In genomic region chr19:17553256-17553655, GRCh38 we compare ENCODE assay signal across 8 cellular contexts. TPM values are rescaled to one million over a fixed set of nuclear protein-coding genes. Genes with fewer than 3 reads are reported as not detected.
DNase-seq lines count a peak whose midpoint lies in the region; ATAC-seq, FAIRE-seq and TF ChIP-seq lines count a peak whose summit lies in the region.

No MANE protein-coding gene starts in this region.

- peak; percentile 61 for TF ChIP-seq POLR2A in endothelial cell of umbilical vein (IDR thresholded peaks at IDR 0.05; ENCODE audit: low read depth, low read length)

- dilution Hi-C loops in endothelial cell of umbilical vein (cut with MboI; ENCODE audit: extremely low pct_ligation_motif_present, low sequenced_read_pairs), result no loop called here

- H3K27ac ChIP-seq in endothelial cell of umbilical vein (ENCODE audit: insufficient read depth, low read depth, low read length) (peak overlapping the region; percentile 88), neural progenitor cell (peak overlapping the region; percentile 46)

- no peak for TF ChIP-seq CTCF in endothelial cell of umbilical vein (IDR thresholded peaks at IDR 0.05; ENCODE audit: extremely low read depth in 1 of 2, insufficient read depth in 1 of 2, low read depth in 1 of 2, low read length in 2 of 2)
- TF ChIP-seq CTCF in neural progenitor cell (IDR thresholded peaks at IDR 0.05), result no peak

- H3K4me1 ChIP-seq in endothelial cell of umbilical vein (ENCODE audit: control insufficient read depth, extremely low read depth, insufficient read depth, low read length), result peaks cover 29% of the 10 kb centered on the region
- H3K4me1 ChIP-seq in neural progenitor cell, result no peaks in the 10 kb centered on the region

- BruUV-seq in endothelial cell of umbilical vein (replicated peaks; lab: Mats Ljungman, UMichigan), result no TSS peak

- intact Hi-C loops in endothelial cell of umbilical vein (cut with micrococcal nuclease), result loop anchor here (1.0 to 10.0 kb wide), 4 partner anchors 14 to 148 kb away; partner anchors contain the start of genes BST2 and PGLS
- intact Hi-C loops in activated CD4-positive, alpha-beta T cell treated with anti-CD3 and anti-CD28 coated beads for 36 hours (cut with DNase I, micrococcal nuclease), result no loop called here

- CTCF ChIA-PET in endothelial cell of umbilical vein (lab: Charles Lee), result interaction anchor here (0.8 to 2.4 kb wide), 11 partner anchors 9 to 214 kb away, joined by 3 to 18 read pairs (median 6); partner anchors contain the start of gene PGLS
- CTCF ChIA-PET in activated CD4-positive, alpha-beta T cell treated with anti-CD3 and anti-CD28 coated beads for 36 hours (lab: Charles Lee), result interaction anchor here (0.6 to 1.8 kb wide), 8 partner anchors 15 to 340 kb away, joined by 3 to 6 read pairs (median 3); partner anchors contain the start of gene PGLS

- H3K9me1 ChIP-seq in endothelial cell of umbilical vein (replicated peaks; ENCODE audit: control insufficient read depth, extremely low read depth, insufficient read depth, low read length), result no peaks in the 10 kb centered on the region

- H3K36me3 ChIP-seq in endothelial cell of umbilical vein (ENCODE audit: control insufficient read depth in 2 of 2, extremely low read depth in 1 of 2, insufficient read depth in 2 of 2, low read length in 2 of 2) (peaks cover 0 to 2% of the 10 kb centered on the region in 2 experiments), neural progenitor cell (no peaks in the 10 kb centered on the region)

- peaks cover 3% of the 10 kb centered on the region for H3K9me3 Mint-ChIP-seq in neural progenitor cell
- H3K9me3 Mint-ChIP-seq in activated CD4-positive, alpha-beta T cell treated with anti-CD3 and anti-CD28 coated beads for 36 hours (ENCODE audit: low read depth), result no peaks in the 10 kb centered on the region

- no peaks in the 10 kb centered on the region for H3K36me3 Mint-ChIP-seq in neural progenitor cell
- peaks cover 7% of the 10 kb centered on the region for H3K36me3 Mint-ChIP-seq in activated CD4-positive, alpha-beta T cell treated with anti-CD3 and anti-CD28 coated beads for 36 hours (ENCODE audit: low read depth)

- H3K4me3 ChIP-seq in endothelial cell of umbilical vein (replicated peaks in 1 of 3; ENCODE audit: insufficient read depth in 1 of 3, low read depth in 1 of 3, low read length in 3 of 3), result no peak overlapping the region
- H3K4me3 ChIP-seq in neural progenitor cell, result no peak overlapping the region

- H3K4me2 ChIP-seq in endothelial cell of umbilical vein (ENCODE audit: insufficient read depth, low read length) (peak overlapping the region; percentile 32), neural progenitor cell (peak overlapping the region; percentile 18)

- peaks cover 20% of the 10 kb centered on the region for H3K79me2 ChIP-seq in endothelial cell of umbilical vein (ENCODE audit: control insufficient read depth, insufficient read depth, low read length)
- H3K79me2 ChIP-seq in neural progenitor cell (ENCODE audit: low read depth), result peaks cover 13% of the 10 kb centered on the region

- POLR2A ChIA-PET in endothelial cell of umbilical vein (lab: Charles Lee), result interaction anchor here (0.7 to 1.3 kb wide), 3 partner anchors 24 to 193 kb away, joined by 3 to 8 read pairs (median 5); partner anchors contain the start of gene PGLS
- POLR2A ChIA-PET in activated CD4-positive, alpha-beta T cell treated with anti-CD3 and anti-CD28 coated beads for 36 hours (lab: Charles Lee), result no interaction called here

- no peak overlapping the region for H3K4me3 Mint-ChIP-seq in neural progenitor cell
- no peak overlapping the region for H3K4me3 Mint-ChIP-seq in activated CD4-positive, alpha-beta T cell treated with anti-CD3 and anti-CD28 coated beads for 36 hours

- no peaks in the 10 kb centered on the region for H4K20me1 ChIP-seq in endothelial cell of umbilical vein (replicated peaks; ENCODE audit: control insufficient read depth, extremely low read depth, insufficient read depth, low read length)
- peaks cover 9% of the 10 kb centered on the region for H4K20me1 ChIP-seq in neural progenitor cell (ENCODE audit: low read depth)

- H3K4me1 Mint-ChIP-seq in neural progenitor cell, result peaks cover 12% of the 10 kb centered on the region
- H3K4me1 Mint-ChIP-seq in activated CD4-positive, alpha-beta T cell treated with anti-CD3 and anti-CD28 coated beads for 36 hours, result peaks cover 16% of the 10 kb centered on the region

- H3K27me3 ChIP-seq in endothelial cell of umbilical vein (ENCODE audit: control insufficient read depth in 2 of 2, insufficient read depth in 2 of 2, low read length in 2 of 2), result no peaks in the 10 kb centered on the region
- H3K27me3 ChIP-seq in neural progenitor cell, result no peaks in the 10 kb centered on the region

- FAIRE-seq in endothelial cell of umbilical vein (lab: Jason Lieb, UNC), result peak; percentile 99

- H3K27me3 Mint-ChIP-seq in neural progenitor cell (ENCODE audit: insufficient read depth, low read depth), result peaks cover 5% of the 10 kb centered on the region
- no peaks in the 10 kb centered on the region for H3K27me3 Mint-ChIP-seq in activated CD4-positive, alpha-beta T cell treated with anti-CD3 and anti-CD28 coated beads for 36 hours

- no peak overlapping the region for H2AFZ ChIP-seq in endothelial cell of umbilical vein (ENCODE audit: low read depth, low read length)
- H2AFZ ChIP-seq in neural progenitor cell (replicated peaks), result peak overlapping the region; percentile 79

- H3F3A ChIP-seq in neural progenitor cell (ENCODE audit: low read depth), result peaks cover 23% of the 10 kb centered on the region

- H3K9me3 ChIP-seq in endothelial cell of umbilical vein (replicated peaks; ENCODE audit: control insufficient read depth, insufficient read depth, low read length) (no peaks in the 10 kb centered on the region), neural progenitor cell (ENCODE audit: low read depth) (no peaks in the 10 kb centered on the region)

- no peak for ATAC-seq in HG03432 (IDR thresholded peaks at IDR 0.05; ENCODE audit: unreplicated experiment)
- no peak for ATAC-seq in activated CD4-positive, alpha-beta T cell treated with anti-CD3 and anti-CD28 coated beads for 36 hours

- DNase-seq in ELF-1 (ENCODE audit: low read depth, low spot score), result peak; percentile 28
- peak; percentile 75 for DNase-seq in NCI-H69 (lab: John Stamatoyannopoulos, UW)
- DNase-seq in endothelial cell of umbilical vein (ENCODE audit: low read depth, low spot score), result peak; percentile 99
- peak; percentile 15 for DNase-seq in neural progenitor cell (ENCODE audit: low spot score)
- DNase-seq in epidermal melanocyte (ENCODE audit: insufficient read length, low spot score), result no peak
- no peak for DNase-seq in stimulated activated CD4-positive, alpha-beta T cell treated with anti-CD3 and anti-CD28 coated beads, Interleukin-2, amount 100 ng/mL, for 24 hours
- no peak for DNase-seq in activated CD4-positive, alpha-beta T cell treated with anti-CD3 and anti-CD28 coated beads for 36 hours

- peak overlapping the region; percentile 44 for H3K27ac Mint-ChIP-seq in neural progenitor cell
- H3K27ac Mint-ChIP-seq in activated CD4-positive, alpha-beta T cell treated with anti-CD3 and anti-CD28 coated beads for 36 hours, result no peak overlapping the region

- no peak overlapping the region for H3K9ac ChIP-seq in endothelial cell of umbilical vein (replicated peaks; ENCODE audit: extremely low read depth, insufficient read depth, low read length)
- no peak overlapping the region for H3K9ac ChIP-seq in neural progenitor cell

TF ChIP-seq in endothelial cell of umbilical vein, 7 proteins besides CTCF, POLR2A, EP300 and RAD21:
- TF ChIP-seq POLR2AphosphoS5 (IDR thresholded peaks at IDR 0.05; ENCODE audit: insufficient read depth, low read depth, low read length) (peak; percentile 96), MYC (IDR thresholded peaks at IDR 0.05; ENCODE audit: low read depth, low read length) (no peak), JUN (IDR thresholded peaks at IDR 0.05; ENCODE audit: borderline replicate concordance, insufficient read depth, insufficient read length, low read depth) (peak; percentile 26)
- TF ChIP-seq, protein P1, sequence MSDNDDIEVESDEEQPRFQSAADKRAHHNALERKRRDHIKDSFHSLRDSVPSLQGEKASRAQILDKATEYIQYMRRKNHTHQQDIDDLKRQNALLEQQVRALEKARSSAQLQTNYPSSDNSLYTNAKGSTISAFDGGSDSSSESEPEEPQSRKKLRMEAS (IDR thresholded peaks at IDR 0.05; ENCODE audit: insufficient read depth, insufficient read length), result no peak
TF ChIP-seq in endothelial cell of umbilical vein: peak in this region for 2.

RNA-seq across cellular contexts. Expression of gene COLGALT1, which starts 2.2 kb away (rescaled TPM):
- 240 and 263 TPM in 2 replicates for total RNA-seq in endothelial cell of umbilical vein
- polyA plus RNA-seq in endothelial cell of umbilical vein, result 355 and 406 TPM in 2 replicates
- 190 and 205 TPM in 2 replicates for polyA plus RNA-seq in endothelial cell of umbilical vein (2011; cell fraction: cytosol; rRNA removed)
- 295 and 364 TPM in 2 replicates for polyA plus RNA-seq in endothelial cell of umbilical vein (2011; cell fraction: nucleus; rRNA removed)
- polyA plus RNA-seq in endothelial cell of umbilical vein (2012), result 145 and 196 TPM in 2 replicates
- 512 and 556 TPM in 2 replicates for polyA minus RNA-seq in endothelial cell of umbilical vein
- polyA minus RNA-seq in endothelial cell of umbilical vein (2011; cell fraction: cytosol; rRNA and poly(A)+ RNA removed), result 137 TPM
- 109 TPM in 2 replicates for polyA minus RNA-seq in endothelial cell of umbilical vein (2011; cell fraction: nucleus; rRNA and poly(A)+ RNA removed)
- 38.4 and 60.3 TPM in 2 replicates for total RNA-seq in neural progenitor cell (ENCODE audit: low replicate concordance)
- total RNA-seq in activated CD4-positive, alpha-beta T cell treated with anti-CD3 and anti-CD28 coated beads for 36 hours, result 10 to 100 TPM; 51.2 to 64.3 TPM

RNA-seq across cellular contexts. Expression of gene PGLS, which starts 41.8 kb away (rescaled TPM):
- 99.2 and 110 TPM in 2 replicates for total RNA-seq in endothelial cell of umbilical vein
- polyA plus RNA-seq in endothelial cell of umbilical vein, result 139 and 204 TPM in 2 replicates
- 71.7 and 96.7 TPM in 2 replicates for polyA plus RNA-seq in endothelial cell of umbilical vein (2011; cell fraction: cytosol; rRNA removed)
- 58.3 and 73.4 TPM in 2 replicates for polyA plus RNA-seq in endothelial cell of umbilical vein (2011; cell fraction: nucleus; rRNA removed)
- 54.4 and 108 TPM in 2 replicates for polyA plus RNA-seq in endothelial cell of umbilical vein (2012)
- polyA minus RNA-seq in endothelial cell of umbilical vein, result 35.4 and 52.3 TPM in 2 replicates
- polyA minus RNA-seq in endothelial cell of umbilical vein (2011; cell fraction: cytosol; rRNA and poly(A)+ RNA removed), result 107 TPM
- polyA minus RNA-seq in endothelial cell of umbilical vein (2011; cell fraction: nucleus; rRNA and poly(A)+ RNA removed), result 21.2 and 28.9 TPM in 2 replicates
- 22.8 and 86.0 TPM in 2 replicates for total RNA-seq in neural progenitor cell (ENCODE audit: low replicate concordance)
- 10 to 100 TPM; 53.1 to 55.5 TPM for total RNA-seq in activated CD4-positive, alpha-beta T cell treated with anti-CD3 and anti-CD28 coated beads for 36 hours

Comparison
In these comparisons a context has a peak if more than half of its experiments do, and no peak if none do; other contexts are left out.
1. DNase-seq: peak in ELF-1 (single experiment), NCI-H69 (single experiment), endothelial cell of umbilical vein (single experiment) and neural progenitor cell (single experiment); none in epidermal melanocyte (single experiment), stimulated activated CD4-positive, alpha-beta T cell treated with anti-CD3 and anti-CD28 coated beads, Interleukin-2, amount 100 ng/mL, for 24 hours (0 of 2) and activated CD4-positive, alpha-beta T cell treated with anti-CD3 and anti-CD28 coated beads for 36 hours (single experiment).